In the genomic region with DNA sequence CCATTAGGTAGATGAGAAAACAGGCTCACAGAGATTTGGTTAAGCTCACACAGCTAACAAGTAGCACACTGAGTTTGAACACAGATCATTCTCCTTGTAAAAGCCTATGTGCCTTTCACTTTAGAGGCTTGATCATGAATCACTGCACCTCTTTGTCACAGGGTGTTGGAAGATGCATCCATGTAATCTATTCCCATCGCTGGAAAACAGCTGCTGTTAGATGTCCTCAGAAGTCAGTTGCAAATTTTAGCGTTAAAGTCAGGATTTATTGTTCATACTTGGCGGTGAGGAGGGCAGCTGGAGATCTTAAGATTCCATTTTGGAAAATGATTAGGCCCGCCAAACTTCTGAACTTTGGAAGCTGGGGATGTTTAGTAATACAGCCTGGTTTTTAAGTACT, we compare ENCODE assay signal across 21 cellular contexts.
"Had no signal": no experiment of that assay in that cellular context is flagged by ENCODE, and none has a peak within 500 bp of the region (broad histone marks: within the 10 kb centered on the region; RNA-seq: fewer than 3 reads in every experiment).

No MANE protein-coding gene starts in this region.

- H3K4me2 ChIP-seq: neural progenitor cell had no signal

- H3K27ac ChIP-seq: adrenal gland, left lung, neural progenitor cell, pancreas, tibial artery had no signal

- H3K4me3 ChIP-seq: adrenal gland, left lung, neural progenitor cell, pancreas, tibial artery had no signal

- DNase-seq: activated CD4-positive, alpha-beta T cell treated with anti-CD3 and anti-CD28 coated beads, Interleukin-2, amount 50 U/mL, for 1 hour; activated CD4-positive, CD25-positive, alpha-beta regulatory T cell treated with anti-CD3 and anti-CD28 coated beads, Interleukin-2, amount 50 U/mL, for 72 hours; activated CD8-positive, alpha-beta memory T cell treated with anti-CD3 and anti-CD28 coated beads, Interleukin-2, amount 50 U/mL, for 4 hours; activated effector memory CD4-positive, alpha-beta T cell treated with anti-CD3 and anti-CD28 coated beads, Interleukin-2, amount 50 U/mL, for 16 hours; activated T-cell treated with anti-CD3 and anti-CD28 coated beads, Interleukin-2, amount 50 U/mL, for 48 hours; adrenal gland; dermis blood vessel endothelial cell; effector memory CD4-positive, alpha-beta T cell; hypothalamus; islet precursor cell; left lung; naive thymus-derived CD4-positive, alpha-beta T cell; pancreas; stimulated activated CD4-positive, alpha-beta T cell treated with anti-CD3 and anti-CD28 coated beads, Interleukin-1b, Interleukin-23, amount 100 ng/mL, for 48 hours; stimulated activated CD8-positive, alpha-beta memory T cell treated with anti-CD3 and anti-CD28 coated beads, Interleukin-4, amount 100 ng/mL, for 48 hours; stimulated activated naive CD4-positive, alpha-beta T cell; T1000; tibial artery had no signal

- H3K9me3 ChIP-seq: adrenal gland, left lung, pancreas, tibial artery had no signal

- H2AFZ ChIP-seq: neural progenitor cell had no signal

- H3K9ac ChIP-seq: neural progenitor cell had no signal

- ATAC-seq: left lung; naive thymus-derived CD4-positive, alpha-beta T cell; pancreas; sciatic nerve had no signal

- H3K27me3 ChIP-seq: adrenal gland, foreskin keratinocyte, left lung, neural progenitor cell, pancreas, tibial artery had no signal
